1 cellular context compared by ENCODE assay signal in the genomic region with DNA sequence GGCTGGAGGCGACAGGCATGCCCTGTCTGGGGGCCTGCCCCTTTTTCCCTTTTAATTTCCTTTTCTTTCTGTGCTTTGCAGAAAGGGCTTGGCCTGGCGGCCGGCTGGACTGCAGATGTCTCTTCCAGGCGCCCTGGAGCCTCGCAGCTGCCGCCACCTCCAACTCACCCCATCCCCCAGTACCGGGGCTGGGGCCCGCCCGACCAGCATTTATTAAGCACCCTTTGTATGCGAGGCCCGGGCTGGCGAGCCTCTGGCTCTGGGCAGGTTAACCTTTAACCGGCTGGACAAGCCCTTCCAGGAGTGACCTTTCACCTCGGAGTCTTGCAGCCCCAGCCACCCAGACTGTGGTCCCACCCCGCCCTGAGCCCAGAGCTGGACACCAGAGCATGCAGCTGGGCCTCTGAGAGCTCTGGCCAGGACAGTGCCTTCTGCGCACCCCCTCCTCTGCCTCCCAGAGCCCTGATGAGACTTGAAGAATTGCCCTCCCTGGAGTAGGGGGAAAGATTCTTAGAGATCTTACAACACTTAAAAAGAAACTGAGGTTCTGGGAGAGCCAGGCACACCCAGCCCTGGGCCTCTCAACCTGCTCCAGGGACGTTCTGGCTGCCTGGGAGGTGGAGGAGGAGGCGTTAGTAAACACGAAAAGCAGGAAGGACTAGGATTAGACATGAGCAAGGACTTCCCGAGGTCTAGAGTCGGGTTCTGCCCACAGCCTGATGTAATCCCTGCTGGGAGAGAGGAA.
TF ChIP-seq lines count a peak whose summit lies in the region.

No MANE protein-coding gene starts in this region.

TF ChIP-seq in HepG2, 621 proteins besides CTCF, POLR2A, EP300 and RAD21 (continued from another document):
- TF ChIP-seq, protein P1, sequence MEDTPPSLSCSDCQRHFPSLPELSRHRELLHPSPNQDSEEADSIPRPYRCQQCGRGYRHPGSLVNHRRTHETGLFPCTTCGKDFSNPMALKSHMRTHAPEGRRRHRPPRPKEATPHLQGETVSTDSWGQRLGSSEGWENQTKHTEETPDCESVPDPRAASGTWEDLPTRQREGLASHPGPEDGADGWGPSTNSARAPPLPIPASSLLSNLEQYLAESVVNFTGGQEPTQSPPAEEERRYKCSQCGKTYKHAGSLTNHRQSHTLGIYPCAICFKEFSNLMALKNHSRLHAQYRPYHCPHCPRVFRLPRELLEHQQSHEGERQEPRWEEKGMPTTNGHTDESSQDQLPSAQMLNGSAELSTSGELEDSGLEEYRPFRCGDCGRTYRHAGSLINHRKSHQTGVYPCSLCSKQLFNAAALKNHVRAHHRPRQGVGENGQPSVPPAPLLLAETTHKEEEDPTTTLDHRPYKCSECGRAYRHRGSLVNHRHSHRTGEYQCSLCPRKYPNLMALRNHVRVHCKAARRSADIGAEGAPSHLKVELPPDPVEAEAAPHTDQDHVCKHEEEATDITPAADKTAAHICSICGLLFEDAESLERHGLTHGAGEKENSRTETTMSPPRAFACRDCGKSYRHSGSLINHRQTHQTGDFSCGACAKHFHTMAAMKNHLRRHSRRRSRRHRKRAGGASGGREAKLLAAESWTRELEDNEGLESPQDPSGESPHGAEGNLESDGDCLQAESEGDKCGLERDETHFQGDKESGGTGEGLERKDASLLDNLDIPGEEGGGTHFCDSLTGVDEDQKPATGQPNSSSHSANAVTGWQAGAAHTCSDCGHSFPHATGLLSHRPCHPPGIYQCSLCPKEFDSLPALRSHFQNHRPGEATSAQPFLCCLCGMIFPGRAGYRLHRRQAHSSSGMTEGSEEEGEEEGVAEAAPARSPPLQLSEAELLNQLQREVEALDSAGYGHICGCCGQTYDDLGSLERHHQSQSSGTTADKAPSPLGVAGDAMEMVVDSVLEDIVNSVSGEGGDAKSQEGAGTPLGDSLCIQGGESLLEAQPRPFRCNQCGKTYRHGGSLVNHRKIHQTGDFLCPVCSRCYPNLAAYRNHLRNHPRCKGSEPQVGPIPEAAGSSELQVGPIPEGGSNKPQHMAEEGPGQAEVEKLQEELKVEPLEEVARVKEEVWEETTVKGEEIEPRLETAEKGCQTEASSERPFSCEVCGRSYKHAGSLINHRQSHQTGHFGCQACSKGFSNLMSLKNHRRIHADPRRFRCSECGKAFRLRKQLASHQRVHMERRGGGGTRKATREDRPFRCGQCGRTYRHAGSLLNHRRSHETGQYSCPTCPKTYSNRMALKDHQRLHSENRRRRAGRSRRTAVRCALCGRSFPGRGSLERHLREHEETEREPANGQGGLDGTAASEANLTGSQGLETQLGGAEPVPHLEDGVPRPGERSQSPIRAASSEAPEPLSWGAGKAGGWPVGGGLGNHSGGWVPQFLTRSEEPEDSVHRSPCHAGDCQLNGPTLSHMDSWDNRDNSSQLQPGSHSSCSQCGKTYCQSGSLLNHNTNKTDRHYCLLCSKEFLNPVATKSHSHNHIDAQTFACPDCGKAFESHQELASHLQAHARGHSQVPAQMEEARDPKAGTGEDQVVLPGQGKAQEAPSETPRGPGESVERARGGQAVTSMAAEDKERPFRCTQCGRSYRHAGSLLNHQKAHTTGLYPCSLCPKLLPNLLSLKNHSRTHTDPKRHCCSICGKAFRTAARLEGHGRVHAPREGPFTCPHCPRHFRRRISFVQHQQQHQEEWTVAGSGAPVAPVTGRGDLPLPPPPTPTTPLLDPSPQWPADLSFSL (CRISPR knock-in tag; IDR thresholded peaks at IDR 0.05) = no peak
- TF ChIP-seq, protein P2, sequence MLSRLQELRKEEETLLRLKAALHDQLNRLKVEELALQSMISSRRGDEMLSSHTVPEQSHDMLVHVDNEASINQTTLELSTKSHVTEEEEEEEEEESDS (CRISPR knock-in tag; IDR thresholded peaks at IDR 0.05; ENCODE audit: borderline replicate concordance) = no peak; the same call in 1 of the 2 replicates
- TF ChIP-seq, protein P3, sequence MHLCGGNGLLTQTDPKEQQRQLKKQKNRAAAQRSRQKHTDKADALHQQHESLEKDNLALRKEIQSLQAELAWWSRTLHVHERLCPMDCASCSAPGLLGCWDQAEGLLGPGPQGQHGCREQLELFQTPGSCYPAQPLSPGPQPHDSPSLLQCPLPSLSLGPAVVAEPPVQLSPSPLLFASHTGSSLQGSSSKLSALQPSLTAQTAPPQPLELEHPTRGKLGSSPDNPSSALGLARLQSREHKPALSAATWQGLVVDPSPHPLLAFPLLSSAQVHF (CRISPR knock-in tag; IDR thresholded peaks at IDR 0.05) = no peak
- TF ChIP-seq HDAC1 (CRISPR knock-in tag; IDR thresholded peaks at IDR 0.05) (peak; percentile 18), ZBTB42 (CRISPR knock-in tag; IDR thresholded peaks at IDR 0.05) (0 out of 2 replicates have a peak, but pooled peaks have one; percentile 11), REXO4 (CRISPR knock-in tag; IDR thresholded peaks at IDR 0.05; ENCODE audit: borderline replicate concordance) (no peak), ZNF792 (CRISPR knock-in tag; IDR thresholded peaks at IDR 0.05) (no peak), ZZZ3 (CRISPR knock-in tag; IDR thresholded peaks at IDR 0.05; ENCODE audit: borderline replicate concordance) (no peak), AHR (CRISPR knock-in tag; IDR thresholded peaks at IDR 0.05) (no peak), ZNF83 (CRISPR knock-in tag; IDR thresholded peaks at IDR 0.05; ENCODE audit: borderline replicate concordance) (no peak)
- TF ChIP-seq, protein P4, sequence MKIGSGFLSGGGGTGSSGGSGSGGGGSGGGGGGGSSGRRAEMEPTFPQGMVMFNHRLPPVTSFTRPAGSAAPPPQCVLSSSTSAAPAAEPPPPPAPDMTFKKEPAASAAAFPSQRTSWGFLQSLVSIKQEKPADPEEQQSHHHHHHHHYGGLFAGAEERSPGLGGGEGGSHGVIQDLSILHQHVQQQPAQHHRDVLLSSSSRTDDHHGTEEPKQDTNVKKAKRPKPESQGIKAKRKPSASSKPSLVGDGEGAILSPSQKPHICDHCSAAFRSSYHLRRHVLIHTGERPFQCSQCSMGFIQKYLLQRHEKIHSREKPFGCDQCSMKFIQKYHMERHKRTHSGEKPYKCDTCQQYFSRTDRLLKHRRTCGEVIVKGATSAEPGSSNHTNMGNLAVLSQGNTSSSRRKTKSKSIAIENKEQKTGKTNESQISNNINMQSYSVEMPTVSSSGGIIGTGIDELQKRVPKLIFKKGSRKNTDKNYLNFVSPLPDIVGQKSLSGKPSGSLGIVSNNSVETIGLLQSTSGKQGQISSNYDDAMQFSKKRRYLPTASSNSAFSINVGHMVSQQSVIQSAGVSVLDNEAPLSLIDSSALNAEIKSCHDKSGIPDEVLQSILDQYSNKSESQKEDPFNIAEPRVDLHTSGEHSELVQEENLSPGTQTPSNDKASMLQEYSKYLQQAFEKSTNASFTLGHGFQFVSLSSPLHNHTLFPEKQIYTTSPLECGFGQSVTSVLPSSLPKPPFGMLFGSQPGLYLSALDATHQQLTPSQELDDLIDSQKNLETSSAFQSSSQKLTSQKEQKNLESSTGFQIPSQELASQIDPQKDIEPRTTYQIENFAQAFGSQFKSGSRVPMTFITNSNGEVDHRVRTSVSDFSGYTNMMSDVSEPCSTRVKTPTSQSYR (CRISPR knock-in tag; IDR thresholded peaks at IDR 0.05; ENCODE audit: borderline replicate concordance) = peak; percentile 35; the same call in 1 of the 2 replicates
- TF ChIP-seq, protein P5, sequence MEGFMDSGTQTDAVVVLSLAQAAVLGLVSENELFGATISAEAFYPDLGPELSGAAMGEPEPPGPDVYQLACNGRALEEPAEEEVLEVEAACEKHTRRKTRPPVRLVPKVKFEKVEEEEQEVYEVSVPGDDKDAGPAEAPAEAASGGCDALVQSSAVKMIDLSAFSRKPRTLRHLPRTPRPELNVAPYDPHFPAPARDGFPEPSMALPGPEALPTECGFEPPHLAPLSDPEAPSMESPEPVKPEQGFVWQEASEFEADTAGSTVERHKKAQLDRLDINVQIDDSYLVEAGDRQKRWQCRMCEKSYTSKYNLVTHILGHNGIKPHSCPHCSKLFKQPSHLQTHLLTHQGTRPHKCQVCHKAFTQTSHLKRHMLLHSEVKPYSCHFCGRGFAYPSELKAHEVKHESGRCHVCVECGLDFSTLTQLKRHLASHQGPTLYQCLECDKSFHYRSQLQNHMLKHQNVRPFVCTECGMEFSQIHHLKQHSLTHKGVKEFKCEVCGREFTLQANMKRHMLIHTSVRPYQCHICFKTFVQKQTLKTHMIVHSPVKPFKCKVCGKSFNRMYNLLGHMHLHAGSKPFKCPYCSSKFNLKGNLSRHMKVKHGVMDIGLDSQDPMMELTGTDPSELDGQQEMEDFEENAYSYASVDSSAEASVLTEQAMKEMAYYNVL (CRISPR knock-in tag; IDR thresholded peaks at IDR 0.05; ENCODE audit: borderline replicate concordance) = no peak
